Comparison of ENCODE assay signal across 8 cellular contexts in genomic region chr10:35127289-35127891, GRCh38. TPM values are rescaled to one million over a fixed set of nuclear protein-coding genes. Genes with fewer than 3 reads are reported as not detected.
DNase-seq lines count a peak whose midpoint lies in the region; ATAC-seq, FAIRE-seq and TF ChIP-seq lines count a peak whose summit lies in the region.

No MANE protein-coding gene starts in this region.

- peaks cover 18% of the 10 kb centered on the region for H3K79me2 ChIP-seq in endothelial cell of umbilical vein (ENCODE audit: control insufficient read depth, insufficient read depth, low read length)

- peak overlapping the region; percentile 100 for H3K9ac ChIP-seq in endothelial cell of umbilical vein (replicated peaks; ENCODE audit: extremely low read depth, insufficient read depth, low read length)

- H2AFZ ChIP-seq in endothelial cell of umbilical vein (ENCODE audit: low read depth, low read length), result peak overlapping the region; percentile 54

- TF ChIP-seq CTCF in endothelial cell of umbilical vein (IDR thresholded peaks at IDR 0.05; ENCODE audit: extremely low read depth in 1 of 2, insufficient read depth in 1 of 2, low read depth in 1 of 2, low read length in 2 of 2) (no peak), mucosa of descending colon (IDR thresholded peaks at IDR 0.05) (no peak), GM10266 (IDR thresholded peaks at IDR 0.05; ENCODE audit: control insufficient read depth, insufficient read depth, low read depth, missing control alignments) (no peak)

- H4K20me1 ChIP-seq in endothelial cell of umbilical vein (replicated peaks; ENCODE audit: control insufficient read depth, extremely low read depth, insufficient read depth, low read length), result no peaks in the 10 kb centered on the region

- H3K4me1 ChIP-seq in endothelial cell of umbilical vein (ENCODE audit: control insufficient read depth, extremely low read depth, insufficient read depth, low read length), result peaks cover 20% of the 10 kb centered on the region
- H3K4me1 ChIP-seq in mucosa of descending colon (ENCODE audit: low read depth), result no peaks in the 10 kb centered on the region

- peak overlapping the region; percentile 84 for H3K4me2 ChIP-seq in endothelial cell of umbilical vein (ENCODE audit: insufficient read depth, low read length)

- DNase-seq in AML-193 (lab: John Stamatoyannopoulos, UW) (peak; percentile 26 to 31), NCI-H146 treated with DMSO at 0.1 percent for 48 hours (lab: John Stamatoyannopoulos, UW; ENCODE audit: unreplicated experiment) (peak; percentile 7), endothelial cell of umbilical vein (ENCODE audit: low read depth, low spot score) (peak; percentile 63), mucosa of descending colon (peak; percentile 62 to 81 (median 79)), GM10266 (ENCODE audit: extremely low spot score) (no peak)
- DNase-seq in activated CD8-positive, alpha-beta memory T cell treated with anti-CD3 and anti-CD28 coated beads, Interleukin-2, amount 50 U/mL, for 24 hours (ENCODE audit: extremely low read depth), result peak; percentile 27
- DNase-seq in stimulated activated CD8-positive, alpha-beta memory T cell treated with anti-CD3 and anti-CD28 coated beads, Interleukin-4, amount 100 ng/mL, for 1 hour (ENCODE audit: low read depth in 2 of 2, low spot score in 1 of 2), result peak; percentile 32 to 40

- peak; percentile 20 for ATAC-seq in GM21717 (IDR thresholded peaks at IDR 0.05; ENCODE audit: unreplicated experiment)
- peak; percentile 19 for ATAC-seq in mucosa of descending colon

- H3K4me3 ChIP-seq in endothelial cell of umbilical vein (replicated peaks in 1 of 3; ENCODE audit: insufficient read depth in 1 of 3, low read depth in 1 of 3, low read length in 3 of 3), result peak overlapping the region; percentile 65 to 85 (median 83)
- peak overlapping the region; percentile 72 for H3K4me3 ChIP-seq in mucosa of descending colon

- no peaks in the 10 kb centered on the region for H3K36me3 ChIP-seq in endothelial cell of umbilical vein (ENCODE audit: control insufficient read depth in 2 of 2, extremely low read depth in 1 of 2, insufficient read depth in 2 of 2, low read length in 2 of 2)
- H3K36me3 ChIP-seq in mucosa of descending colon (ENCODE audit: low read depth), result no peaks in the 10 kb centered on the region

- TF ChIP-seq POLR2A in endothelial cell of umbilical vein (IDR thresholded peaks at IDR 0.05; ENCODE audit: low read depth, low read length), result no peak

- no TSS peak for BruUV-seq in endothelial cell of umbilical vein (replicated peaks; lab: Mats Ljungman, UMichigan)

- intact Hi-C loops in endothelial cell of umbilical vein (cut with micrococcal nuclease) (loop anchor here (1.0 to 10.0 kb wide), 7 partner anchors 45 to 1045 kb away; partner anchors contain the start of gene CCNY), mucosa of descending colon (cut with DNase I, micrococcal nuclease) (loop anchor here (5.0 kb wide), 1 partner anchor 70 kb away; no protein-coding TSS in a partner anchor)

- FAIRE-seq in endothelial cell of umbilical vein (lab: Jason Lieb, UNC), result no peak

- H3K27ac ChIP-seq in endothelial cell of umbilical vein (ENCODE audit: insufficient read depth, low read depth, low read length), result peak overlapping the region; percentile 98

- no peaks in the 10 kb centered on the region for H3K9me1 ChIP-seq in endothelial cell of umbilical vein (replicated peaks; ENCODE audit: control insufficient read depth, extremely low read depth, insufficient read depth, low read length)

- dilution Hi-C loops in endothelial cell of umbilical vein (cut with MboI; ENCODE audit: extremely low pct_ligation_motif_present, low sequenced_read_pairs), result no loop called here

- CTCF ChIA-PET in endothelial cell of umbilical vein (lab: Charles Lee), result interaction anchor here (0.9 to 6.2 kb wide), 8 partner anchors 39 to 1652 kb away, joined by 3 to 141 read pairs (median 8); no protein-coding TSS in a partner anchor

- no peaks in the 10 kb centered on the region for H3K27me3 ChIP-seq in endothelial cell of umbilical vein (ENCODE audit: control insufficient read depth in 2 of 2, insufficient read depth in 2 of 2, low read length in 2 of 2)

- POLR2A ChIA-PET in endothelial cell of umbilical vein (lab: Charles Lee), result interaction anchor here (0.6 to 3.3 kb wide), 3 partner anchors 31 to 98 kb away, joined by 4 to 32 read pairs (median 5); no protein-coding TSS in a partner anchor

- H3K9me3 ChIP-seq in endothelial cell of umbilical vein (replicated peaks; ENCODE audit: control insufficient read depth, insufficient read depth, low read length) (no peaks in the 10 kb centered on the region), mucosa of descending colon (no peaks in the 10 kb centered on the region)

TF ChIP-seq in endothelial cell of umbilical vein, 7 proteins besides CTCF, POLR2A, EP300 and RAD21:
- TF ChIP-seq POLR2AphosphoS5 (IDR thresholded peaks at IDR 0.05; ENCODE audit: insufficient read depth, low read depth, low read length), result no peak
- no peak for TF ChIP-seq EZH2 (IDR thresholded peaks at IDR 0.05; ENCODE audit: borderline replicate concordance, low read depth, low read length, severe bottlenecking)
- TF ChIP-seq FOS (IDR thresholded peaks at IDR 0.05; ENCODE audit: borderline replicate concordance, insufficient read depth, low read length), result peak; percentile 52
- no peak for TF ChIP-seq MYC (IDR thresholded peaks at IDR 0.05; ENCODE audit: low read depth, low read length)
- TF ChIP-seq JUN (IDR thresholded peaks at IDR 0.05; ENCODE audit: borderline replicate concordance, insufficient read depth, insufficient read length, low read depth), result no peak
- TF ChIP-seq GATA2 (IDR thresholded peaks at IDR 0.05; ENCODE audit: insufficient read depth, insufficient read length, low read depth, low read length), result no peak
- TF ChIP-seq MAX (IDR thresholded peaks at IDR 0.05; ENCODE audit: insufficient read depth, insufficient read length), result no peak

RNA-seq across cellular contexts. Expression of gene CREM, which starts 0.7 kb away (rescaled TPM):
- total RNA-seq in endothelial cell of umbilical vein, result 34.8 and 35.5 TPM in 2 replicates
- 34.8 and 39.8 TPM in 2 replicates for polyA plus RNA-seq in endothelial cell of umbilical vein
- 50.3 and 51.7 TPM in 2 replicates for polyA plus RNA-seq in endothelial cell of umbilical vein (2011; cell fraction: cytosol; rRNA removed)
- polyA plus RNA-seq in endothelial cell of umbilical vein (2011; cell fraction: nucleus; rRNA removed), result 24.0 and 28.0 TPM in 2 replicates
- polyA plus RNA-seq in endothelial cell of umbilical vein (2012), result 44.9 and 54.7 TPM in 2 replicates
- polyA minus RNA-seq in endothelial cell of umbilical vein, result 25.2 and 33.7 TPM in 2 replicates
- 24.8 TPM for polyA minus RNA-seq in endothelial cell of umbilical vein (2011; cell fraction: cytosol; rRNA and poly(A)+ RNA removed)
- 16.0 and 21.2 TPM in 2 replicates for polyA minus RNA-seq in endothelial cell of umbilical vein (2011; cell fraction: nucleus; rRNA and poly(A)+ RNA removed)
- total RNA-seq in mucosa of descending colon, result 10 to 100 TPM; 11.8 to 27.4 (median 13.5) TPM

RNA-seq across cellular contexts. Expression of gene CUL2, which starts 37.2 kb away (rescaled TPM):
- 45.3 and 47.5 TPM in 2 replicates for total RNA-seq in endothelial cell of umbilical vein
- 8.6 and 11.6 TPM in 2 replicates for polyA plus RNA-seq in endothelial cell of umbilical vein
- polyA plus RNA-seq in endothelial cell of umbilical vein (2011; cell fraction: cytosol; rRNA removed), result 13.7 and 14.9 TPM in 2 replicates
- 15.7 and 21.6 TPM in 2 replicates for polyA plus RNA-seq in endothelial cell of umbilical vein (2011; cell fraction: nucleus; rRNA removed)
- 34.2 and 46.5 TPM in 2 replicates for polyA plus RNA-seq in endothelial cell of umbilical vein (2012)
- polyA minus RNA-seq in endothelial cell of umbilical vein, result 20.2 and 22.3 TPM in 2 replicates
- polyA minus RNA-seq in endothelial cell of umbilical vein (2011; cell fraction: cytosol; rRNA and poly(A)+ RNA removed), result 13.7 TPM
- polyA minus RNA-seq in endothelial cell of umbilical vein (2011; cell fraction: nucleus; rRNA and poly(A)+ RNA removed), result 18.3 and 19.9 TPM in 2 replicates
- 10 to 100 TPM; 18.5 to 40.4 (median 24.7) TPM for total RNA-seq in mucosa of descending colon
